ENCODE assay signal across 25 cellular contexts in genomic region chr5:63070001-63070400, GRCh38.
"Had no signal": no experiment of that assay in that cellular context is flagged by ENCODE, and none has a peak within 500 bp of the region (broad histone marks: within the 10 kb centered on the region; RNA-seq: fewer than 3 reads in every experiment).

No MANE protein-coding gene starts in this region.

- H3K4me1 Mint-ChIP-seq: memory B cell, natural killer cell had no signal

- H3K4me1 ChIP-seq: colonic mucosa, esophagus squamous epithelium, parathyroid adenoma, prostate gland, right atrium auricular region, stomach, thyroid gland, vagina had no signal

- H2AFZ ChIP-seq: parathyroid adenoma had no signal

- H3K27me3 ChIP-seq: colonic mucosa, esophagus squamous epithelium, right atrium auricular region, stomach, thyroid gland, vagina had no signal

- H3K27ac ChIP-seq: colonic mucosa, esophagus squamous epithelium, parathyroid adenoma, prostate gland, right atrium auricular region, stomach, thyroid gland, vagina had no signal

- H3K36me3 Mint-ChIP-seq: memory B cell, natural killer cell had no signal

- DNase-seq: colonic mucosa; effector memory CD8-positive, alpha-beta T cell; erythroblast; esophagus squamous epithelium; hypothalamus; kidney; natural killer cell; stimulated activated CD4-positive, alpha-beta T cell treated with anti-CD3 and anti-CD28 coated beads, Interleukin-12 subunit alpha, Interleukin-12 subunit beta, amount 100 ng/mL, for 4 hours; stimulated activated CD4-positive, alpha-beta T cell treated with anti-CD3 and anti-CD28 coated beads, Interleukin-1b, Interleukin-23, amount 100 ng/mL, for 48 hours; stimulated activated CD4-positive, alpha-beta T cell treated with anti-CD3 and anti-CD28 coated beads, Interleukin-4, amount 100 ng/mL, for 1 hour; stimulated activated CD8-positive, alpha-beta memory T cell treated with anti-CD3 and anti-CD28 coated beads, Interleukin-4, amount 100 ng/mL, for 48 hours; stimulated activated naive CD4-positive, alpha-beta T cell treated with Interleukin-2 at 50 U/mL for 16 hours; stomach; thyroid gland; trophoblast cell had no signal

- H3K27me3 Mint-ChIP-seq: dendritic cell treated with granulocyte-macrophage colony-stimulating factor and Interleukin-4, amounts not matched to agents 40 ng/mL and 50 ng/mL, for 4 days; effector memory CD8-positive, alpha-beta T cell; memory B cell had no signal

- H3K4me3 Mint-ChIP-seq: dendritic cell treated with granulocyte-macrophage colony-stimulating factor and Interleukin-4, amounts not matched to agents 40 ng/mL and 50 ng/mL, for 4 days; effector memory CD8-positive, alpha-beta T cell; memory B cell; natural killer cell had no signal

- H3K4me3 ChIP-seq: colonic mucosa, esophagus squamous epithelium, lung, prostate gland, right atrium auricular region, smooth muscle cell, stomach, thyroid gland, vagina had no signal

- H3K27ac Mint-ChIP-seq: dendritic cell treated with granulocyte-macrophage colony-stimulating factor and Interleukin-4, amounts not matched to agents 40 ng/mL and 50 ng/mL, for 4 days; effector memory CD8-positive, alpha-beta T cell; memory B cell; natural killer cell had no signal

- ATAC-seq: effector memory CD8-positive, alpha-beta T cell; left lobe of liver; natural killer cell; sciatic nerve had no signal

- H3K9ac ChIP-seq: parathyroid adenoma had no signal

- H3K9me3 ChIP-seq: colonic mucosa, esophagus squamous epithelium, prostate gland, right atrium auricular region, stomach, thyroid gland, vagina had no signal

- H3K4me2 ChIP-seq: smooth muscle cell had no signal

- H3K9me3 Mint-ChIP-seq: dendritic cell treated with granulocyte-macrophage colony-stimulating factor and Interleukin-4, amounts not matched to agents 40 ng/mL and 50 ng/mL, for 4 days had no signal

- H3K36me3 ChIP-seq: colonic mucosa, esophagus squamous epithelium, prostate gland, right atrium auricular region, stomach, thyroid gland, vagina had no signal

- H3K79me2 ChIP-seq: parathyroid adenoma had no signal
